ENCODE assay signal across 11 cellular contexts in genomic region chr22:43828711-43829447, GRCh38. TPM values are rescaled to one million over a fixed set of nuclear protein-coding genes. Genes with fewer than 3 reads are reported as not detected.
DNase-seq lines count a peak whose midpoint lies in the region; ATAC-seq and TF ChIP-seq lines count a peak whose summit lies in the region.
"Had no signal": no experiment of that assay in that cellular context is flagged by ENCODE, and none has a peak within 500 bp of the region (broad histone marks: within the 10 kb centered on the region; RNA-seq: fewer than 3 reads in every experiment).

No MANE protein-coding gene starts in this region.

- peak overlapping the region in 3 of 10 experiments; percentile 16 to 47 (median 24); a peak in 3 of 20 replicates for H3K4me3 ChIP-seq in BLaER1 treated with 17β-estradiol and CSF1 and Interleukin-3, amounts not matched to agents 10 nM and 100 nM
- H3K4me3 ChIP-seq in Peyer's patch (no peak overlapping the region), gastroesophageal sphincter (no peak overlapping the region)
- H3K4me3 ChIP-seq: ascending aorta had no signal

- no peaks in the 10 kb centered on the region for H3K27me3 Mint-ChIP-seq in osteocyte (ENCODE audit: unreplicated experiment)
- peaks cover 34% of the 10 kb centered on the region for H3K27me3 Mint-ChIP-seq in stimulated activated memory B cell treated with anti-CD40 and anti-IgM and Interleukin-4, amounts not matched to agents 10 μg/mL and 1 μg/mL and 100 μg/mL, for 72 hours

- peak overlapping the region in 6 of 11 experiments; percentile 38 to 81 (median 76); a peak in 10 of 22 replicates for H3K9ac ChIP-seq in BLaER1 treated with 17β-estradiol and CSF1 and Interleukin-3, amounts not matched to agents 10 nM and 100 nM

- H4K20me1 ChIP-seq in BLaER1 treated with 17β-estradiol and CSF1 and Interleukin-3, amounts not matched to agents 10 nM and 100 nM: 0 out of 22 replicates have a peak, but pooled peaks cover 0 to 5% (median 0%) of the 10 kb centered on the region in 11 experiments

- no peaks in the 10 kb centered on the region for H3K9me3 Mint-ChIP-seq in osteocyte (ENCODE audit: unreplicated experiment)
- no peaks in the 10 kb centered on the region for H3K9me3 Mint-ChIP-seq in stimulated activated memory B cell treated with anti-CD40 and anti-IgM and Interleukin-4, amounts not matched to agents 10 μg/mL and 1 μg/mL and 100 μg/mL, for 72 hours

- H3K27ac ChIP-seq in BLaER1 treated with 17β-estradiol and CSF1 and Interleukin-3, amounts not matched to agents 10 nM and 100 nM: peak overlapping the region in 6 of 11 experiments; percentile 57 to 93 (median 86); a peak in 13 of 22 replicates
- H3K27ac ChIP-seq in Peyer's patch: no peak overlapping the region
- peak overlapping the region in 3 of 4 donors; percentile 62 to 73 (median 73) for H3K27ac ChIP-seq in gastroesophageal sphincter
- H3K27ac ChIP-seq: neutrophil had no signal

- no peak overlapping the region for H3K4me3 Mint-ChIP-seq in osteocyte (ENCODE audit: unreplicated experiment)
- no peak overlapping the region for H3K4me3 Mint-ChIP-seq in stimulated activated memory B cell treated with anti-CD40 and anti-IgM and Interleukin-4, amounts not matched to agents 10 μg/mL and 1 μg/mL and 100 μg/mL, for 72 hours

- no peak for TF ChIP-seq POLR2A in Peyer's patch (IDR thresholded peaks at IDR 0.05)
- TF ChIP-seq POLR2A in gastroesophageal sphincter (IDR thresholded peaks at IDR 0.05): no peak

- TF ChIP-seq EP300 in gastroesophageal sphincter (IDR thresholded peaks at IDR 0.05): no peak

- in situ Hi-C loops in GM13977 (cut with MboI; ENCODE audit: low pct_unique_long_range_greater_than_20kb, low sequenced_read_pairs, unreplicated experiment): no loop called here

- H3K36me3 Mint-ChIP-seq in osteocyte (ENCODE audit: unreplicated experiment): no peaks in the 10 kb centered on the region
- H3K36me3 Mint-ChIP-seq in stimulated activated memory B cell treated with anti-CD40 and anti-IgM and Interleukin-4, amounts not matched to agents 10 μg/mL and 1 μg/mL and 100 μg/mL, for 72 hours: no peaks in the 10 kb centered on the region

- DNase-seq in Peyer's patch (peak in 2 of 3 donors; percentile 37 to 62), osteocyte (ENCODE audit: extremely low spot score, unreplicated experiment) (no peak), NCI-H748 treated with DMSO at 0.1 percent for 48 hours (lab: John Stamatoyannopoulos, UW) (no peak), GM13977 (ENCODE audit: low spot score) (no peak)
- DNase-seq: activated CD4-positive, alpha-beta T cell treated with anti-CD3 and anti-CD28 coated beads for 48 hours had no signal

- peaks cover 0 to 16% (median 0%) of the 10 kb centered on the region in 11 experiments; a peak in 5 of 22 replicates for H3K27me3 ChIP-seq in BLaER1 treated with 17β-estradiol and CSF1 and Interleukin-3, amounts not matched to agents 10 nM and 100 nM
- H3K27me3 ChIP-seq in Peyer's patch: no peaks in the 10 kb centered on the region
- peaks cover 47% of the 10 kb centered on the region for H3K27me3 ChIP-seq in gastroesophageal sphincter
- H3K27me3 ChIP-seq: ascending aorta, neutrophil had no signal

- 40 to 54% methylated on average over 3 to 4 of the region's 19 CpGs for WGBS in gastroesophageal sphincter (ENCODE audit: low coverage in 1 of 2), 2 donors

- peaks cover 41 to 80% (median 68%) of the 10 kb centered on the region in 10 experiments for H3K4me1 ChIP-seq in BLaER1 treated with 17β-estradiol and CSF1 and Interleukin-3, amounts not matched to agents 10 nM and 100 nM
- no peaks in the 10 kb centered on the region for H3K4me1 ChIP-seq in Peyer's patch
- peaks cover 0 to 45% (median 14%) of the 10 kb centered on the region in 3 donors for H3K4me1 ChIP-seq in gastroesophageal sphincter

- no peaks in the 10 kb centered on the region for H3K36me3 ChIP-seq in BLaER1 treated with 17β-estradiol and CSF1 and Interleukin-3, amounts not matched to agents 10 nM and 100 nM
- H3K36me3 ChIP-seq in Peyer's patch (no peaks in the 10 kb centered on the region), gastroesophageal sphincter (no peaks in the 10 kb centered on the region)
- H3K36me3 ChIP-seq: ascending aorta, neutrophil had no signal

- no peak overlapping the region for H3K27ac Mint-ChIP-seq in osteocyte (ENCODE audit: unreplicated experiment)
- no peak overlapping the region for H3K27ac Mint-ChIP-seq in stimulated activated memory B cell treated with anti-CD40 and anti-IgM and Interleukin-4, amounts not matched to agents 10 μg/mL and 1 μg/mL and 100 μg/mL, for 72 hours

- peak overlapping the region; percentile 58 to 95 (median 87) for H3K4me2 ChIP-seq in BLaER1 treated with 17β-estradiol and CSF1 and Interleukin-3, amounts not matched to agents 10 nM and 100 nM

- no peak for TF ChIP-seq CTCF in Peyer's patch (IDR thresholded peaks at IDR 0.05)
- TF ChIP-seq CTCF in gastroesophageal sphincter (IDR thresholded peaks at IDR 0.05): peak in 1 of 4 experiments; percentile 36
- TF ChIP-seq CTCF in osteocyte (IDR thresholded peaks at IDR 0.05): peak; percentile 19
- TF ChIP-seq CTCF in GM13977 (IDR thresholded peaks at IDR 0.05; ENCODE audit: extremely low read depth, insufficient read depth, missing control alignments): no peak

- no peaks in the 10 kb centered on the region for H3K9me3 ChIP-seq in BLaER1 treated with 17β-estradiol and CSF1 and Interleukin-3, amounts not matched to agents 10 nM and 100 nM (replicated peaks in 1 of 11)
- H3K9me3 ChIP-seq in Peyer's patch: no peaks in the 10 kb centered on the region
- no peaks in the 10 kb centered on the region for H3K9me3 ChIP-seq in gastroesophageal sphincter
- H3K9me3 ChIP-seq: ascending aorta, neutrophil had no signal

- peaks cover 5% of the 10 kb centered on the region for H3K4me1 Mint-ChIP-seq in osteocyte (ENCODE audit: unreplicated experiment)
- H3K4me1 Mint-ChIP-seq in stimulated activated memory B cell treated with anti-CD40 and anti-IgM and Interleukin-4, amounts not matched to agents 10 μg/mL and 1 μg/mL and 100 μg/mL, for 72 hours: no peaks in the 10 kb centered on the region

- ATAC-seq in gastroesophageal sphincter (peak; percentile 83), HG02798 (IDR thresholded peaks at IDR 0.05; ENCODE audit: poor library complexity, unreplicated experiment) (no peak)
- no peak for ATAC-seq in stimulated activated memory B cell treated with anti-CD40 and anti-IgM and Interleukin-4, amounts not matched to agents 10 μg/mL and 1 μg/mL and 100 μg/mL, for 72 hours

RNA-seq across cellular contexts. Expression of gene EFCAB6, which starts 16.8 kb away (rescaled TPM):
- total RNA-seq in Peyer's patch (1 to 10 TPM in 1 of 4 donors, under 1 TPM in 2, not detected in 1; 0.35 to 4.4 (median 0.94) TPM), gastroesophageal sphincter (1 to 10 TPM; 1.1 to 3.8 (median 2.7) TPM), osteocyte (1.4 and 1.5 TPM in 2 replicates)

RNA-seq across cellular contexts. Expression of gene SULT4A1, which starts 33.4 kb away (rescaled TPM):
- under 1 TPM in 3 of 4 donors, not detected in 1; 0.27 to 0.53 (median 0.47) TPM for total RNA-seq in Peyer's patch
- total RNA-seq in gastroesophageal sphincter: 1 to 10 TPM in 1 of 4 donors, under 1 TPM in 2, not detected in 1; 0.16 to 1.7 (median 0.54) TPM
- 0.26 TPM in 1 of 2 replicates, not detected in the other for total RNA-seq in osteocyte
- total RNA-seq: ascending aorta had no signal

Comparison
In these comparisons a context has a peak if more than half of its experiments do, and no peak if none do; other contexts are left out.
1. H3K27ac ChIP-seq: peak in BLaER1 treated with 17β-estradiol and CSF1 and Interleukin-3, amounts not matched to agents 10 nM and 100 nM (6 of 11) and gastroesophageal sphincter (3 of 4); none in Peyer's patch (0 of 4).
2. DNase-seq: peak in Peyer's patch (2 of 3); none in osteocyte (single experiment), NCI-H748 treated with DMSO at 0.1 percent for 48 hours (single experiment) and GM13977 (single experiment).